Comparison of ENCODE assay signal across 1 cellular context in the genomic region with DNA sequence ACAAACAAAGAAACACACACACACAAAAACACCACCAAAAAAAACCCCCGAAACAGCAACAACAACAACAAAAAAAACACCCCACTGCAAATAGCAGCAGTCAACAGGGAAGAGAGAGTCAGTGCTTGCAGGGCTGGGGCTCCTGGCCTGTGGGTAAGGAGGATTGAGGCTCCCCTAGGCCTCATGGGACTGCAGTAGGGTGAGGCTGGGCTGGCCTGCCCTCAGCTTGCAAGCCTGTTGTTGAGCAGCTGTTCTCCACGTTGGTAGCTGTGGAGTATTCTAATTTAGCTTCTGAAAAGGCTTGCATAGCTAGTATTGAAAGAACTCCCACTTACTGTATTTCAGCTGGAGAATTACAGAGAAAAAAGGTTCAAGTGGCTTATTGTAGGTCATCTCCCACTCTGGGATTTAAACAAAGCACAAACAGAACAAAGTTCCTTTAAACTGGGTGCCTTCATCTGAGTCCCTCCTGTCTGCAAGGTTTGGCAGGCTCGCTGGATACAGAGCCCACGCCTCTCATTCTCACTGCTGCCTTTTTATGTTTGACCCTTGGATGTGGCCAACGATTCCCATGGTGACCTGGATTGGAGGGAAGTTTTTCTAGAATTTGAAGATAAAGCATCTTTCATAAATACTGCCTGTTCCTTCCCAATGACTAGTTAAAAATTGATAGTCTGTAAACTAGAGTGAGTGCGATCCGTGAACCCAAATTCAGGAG.
TF ChIP-seq lines count a peak whose summit lies in the region.

No MANE protein-coding gene starts in this region.

TF ChIP-seq in HepG2, 621 proteins besides CTCF, POLR2A, EP300 and RAD21 (continued from another document):
- TF ChIP-seq, protein P1, sequence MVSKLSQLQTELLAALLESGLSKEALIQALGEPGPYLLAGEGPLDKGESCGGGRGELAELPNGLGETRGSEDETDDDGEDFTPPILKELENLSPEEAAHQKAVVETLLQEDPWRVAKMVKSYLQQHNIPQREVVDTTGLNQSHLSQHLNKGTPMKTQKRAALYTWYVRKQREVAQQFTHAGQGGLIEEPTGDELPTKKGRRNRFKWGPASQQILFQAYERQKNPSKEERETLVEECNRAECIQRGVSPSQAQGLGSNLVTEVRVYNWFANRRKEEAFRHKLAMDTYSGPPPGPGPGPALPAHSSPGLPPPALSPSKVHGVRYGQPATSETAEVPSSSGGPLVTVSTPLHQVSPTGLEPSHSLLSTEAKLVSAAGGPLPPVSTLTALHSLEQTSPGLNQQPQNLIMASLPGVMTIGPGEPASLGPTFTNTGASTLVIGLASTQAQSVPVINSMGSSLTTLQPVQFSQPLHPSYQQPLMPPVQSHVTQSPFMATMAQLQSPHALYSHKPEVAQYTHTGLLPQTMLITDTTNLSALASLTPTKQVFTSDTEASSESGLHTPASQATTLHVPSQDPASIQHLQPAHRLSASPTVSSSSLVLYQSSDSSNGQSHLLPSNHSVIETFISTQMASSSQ (IDR thresholded peaks at IDR 0.05; ENCODE audit: low read depth), result no peak
- TF ChIP-seq, protein P1 (CRISPR knock-in tag; IDR thresholded peaks at IDR 0.05; ENCODE audit: borderline replicate concordance), result peak; percentile 38; the same call in 1 of the 2 replicates
- TF ChIP-seq HNF4A (CRISPR knock-in tag; IDR thresholded peaks at IDR 0.05) (peak; percentile 49), TBX2 (CRISPR knock-in tag; IDR thresholded peaks at IDR 0.05; ENCODE audit: borderline replicate concordance) (0 out of 2 replicates have a peak, but pooled peaks have one; percentile 31), GTF3A (CRISPR knock-in tag; conservative IDR thresholded peaks at IDR 0.05) (0 out of 2 replicates have a peak, but pooled peaks have one; percentile 27), POLR2G (IDR thresholded peaks at IDR 0.05; ENCODE audit: low read depth, low read length) (0 out of 2 replicates have a peak, but pooled peaks have one; percentile 34), ZMYM4 (CRISPR knock-in tag; IDR thresholded peaks at IDR 0.05) (0 out of 2 replicates have a peak, but pooled peaks have one; percentile 29), SOX13 (IDR thresholded peaks at IDR 0.05) (no peak), SOX13 (CRISPR knock-in tag; conservative IDR thresholded peaks at IDR 0.05 in 1 of 2, IDR thresholded peaks at IDR 0.05 in 1 of 2) (peak in 1 of 2 experiments; percentile 35; a peak in 1 of 4 replicates), TARDBP (CRISPR knock-in tag; IDR thresholded peaks at IDR 0.05) (peak; percentile 42; the same call in 1 of the 2 replicates)
- TF ChIP-seq, protein P2, sequence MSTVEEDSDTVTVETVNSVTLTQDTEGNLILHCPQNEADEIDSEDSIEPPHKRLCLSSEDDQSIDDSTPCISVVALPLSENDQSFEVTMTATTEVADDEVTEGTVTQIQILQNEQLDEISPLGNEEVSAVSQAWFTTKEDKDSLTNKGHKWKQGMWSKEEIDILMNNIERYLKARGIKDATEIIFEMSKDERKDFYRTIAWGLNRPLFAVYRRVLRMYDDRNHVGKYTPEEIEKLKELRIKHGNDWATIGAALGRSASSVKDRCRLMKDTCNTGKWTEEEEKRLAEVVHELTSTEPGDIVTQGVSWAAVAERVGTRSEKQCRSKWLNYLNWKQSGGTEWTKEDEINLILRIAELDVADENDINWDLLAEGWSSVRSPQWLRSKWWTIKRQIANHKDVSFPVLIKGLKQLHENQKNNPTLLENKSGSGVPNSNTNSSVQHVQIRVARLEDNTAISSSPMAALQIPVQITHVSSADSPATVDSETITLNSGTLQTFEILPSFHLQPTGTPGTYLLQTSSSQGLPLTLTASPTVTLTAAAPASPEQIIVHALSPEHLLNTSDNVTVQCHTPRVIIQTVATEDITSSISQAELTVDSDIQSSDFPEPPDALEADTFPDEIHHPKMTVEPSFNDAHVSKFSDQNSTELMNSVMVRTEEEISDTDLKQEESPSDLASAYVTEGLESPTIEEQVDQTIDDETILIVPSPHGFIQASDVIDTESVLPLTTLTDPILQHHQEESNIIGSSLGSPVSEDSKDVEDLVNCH (CRISPR knock-in tag; IDR thresholded peaks at IDR 0.05), result no peak
- TF ChIP-seq, protein P3, sequence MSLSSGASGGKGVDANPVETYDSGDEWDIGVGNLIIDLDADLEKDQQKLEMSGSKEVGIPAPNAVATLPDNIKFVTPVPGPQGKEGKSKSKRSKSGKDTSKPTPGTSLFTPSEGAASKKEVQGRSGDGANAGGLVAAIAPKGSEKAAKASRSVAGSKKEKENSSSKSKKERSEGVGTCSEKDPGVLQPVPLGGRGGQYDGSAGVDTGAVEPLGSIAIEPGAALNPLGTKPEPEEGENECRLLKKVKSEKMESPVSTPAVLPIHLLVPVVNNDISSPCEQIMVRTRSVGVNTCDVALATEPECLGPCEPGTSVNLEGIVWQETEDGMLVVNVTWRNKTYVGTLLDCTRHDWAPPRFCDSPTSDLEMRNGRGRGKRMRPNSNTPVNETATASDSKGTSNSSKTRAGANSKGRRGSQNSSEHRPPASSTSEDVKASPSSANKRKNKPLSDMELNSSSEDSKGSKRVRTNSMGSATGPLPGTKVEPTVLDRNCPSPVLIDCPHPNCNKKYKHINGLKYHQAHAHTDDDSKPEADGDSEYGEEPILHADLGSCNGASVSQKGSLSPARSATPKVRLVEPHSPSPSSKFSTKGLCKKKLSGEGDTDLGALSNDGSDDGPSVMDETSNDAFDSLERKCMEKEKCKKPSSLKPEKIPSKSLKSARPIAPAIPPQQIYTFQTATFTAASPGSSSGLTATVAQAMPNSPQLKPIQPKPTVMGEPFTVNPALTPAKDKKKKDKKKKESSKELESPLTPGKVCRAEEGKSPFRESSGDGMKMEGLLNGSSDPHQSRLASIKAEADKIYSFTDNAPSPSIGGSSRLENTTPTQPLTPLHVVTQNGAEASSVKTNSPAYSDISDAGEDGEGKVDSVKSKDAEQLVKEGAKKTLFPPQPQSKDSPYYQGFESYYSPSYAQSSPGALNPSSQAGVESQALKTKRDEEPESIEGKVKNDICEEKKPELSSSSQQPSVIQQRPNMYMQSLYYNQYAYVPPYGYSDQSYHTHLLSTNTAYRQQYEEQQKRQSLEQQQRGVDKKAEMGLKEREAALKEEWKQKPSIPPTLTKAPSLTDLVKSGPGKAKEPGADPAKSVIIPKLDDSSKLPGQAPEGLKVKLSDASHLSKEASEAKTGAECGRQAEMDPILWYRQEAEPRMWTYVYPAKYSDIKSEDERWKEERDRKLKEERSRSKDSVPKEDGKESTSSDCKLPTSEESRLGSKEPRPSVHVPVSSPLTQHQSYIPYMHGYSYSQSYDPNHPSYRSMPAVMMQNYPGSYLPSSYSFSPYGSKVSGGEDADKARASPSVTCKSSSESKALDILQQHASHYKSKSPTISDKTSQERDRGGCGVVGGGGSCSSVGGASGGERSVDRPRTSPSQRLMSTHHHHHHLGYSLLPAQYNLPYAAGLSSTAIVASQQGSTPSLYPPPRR (CRISPR knock-in tag; IDR thresholded peaks at IDR 0.05; ENCODE audit: borderline replicate concordance), result peak; percentile 20; the same call in 1 of the 2 replicates
- TF ChIP-seq, protein P4, sequence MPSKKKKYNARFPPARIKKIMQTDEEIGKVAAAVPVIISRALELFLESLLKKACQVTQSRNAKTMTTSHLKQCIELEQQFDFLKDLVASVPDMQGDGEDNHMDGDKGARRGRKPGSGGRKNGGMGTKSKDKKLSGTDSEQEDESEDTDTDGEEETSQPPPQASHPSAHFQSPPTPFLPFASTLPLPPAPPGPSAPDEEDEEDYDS (CRISPR knock-in tag; IDR thresholded peaks at IDR 0.05), result peak; percentile 12; the same call in 1 of the 2 replicates
- TF ChIP-seq, protein P5, sequence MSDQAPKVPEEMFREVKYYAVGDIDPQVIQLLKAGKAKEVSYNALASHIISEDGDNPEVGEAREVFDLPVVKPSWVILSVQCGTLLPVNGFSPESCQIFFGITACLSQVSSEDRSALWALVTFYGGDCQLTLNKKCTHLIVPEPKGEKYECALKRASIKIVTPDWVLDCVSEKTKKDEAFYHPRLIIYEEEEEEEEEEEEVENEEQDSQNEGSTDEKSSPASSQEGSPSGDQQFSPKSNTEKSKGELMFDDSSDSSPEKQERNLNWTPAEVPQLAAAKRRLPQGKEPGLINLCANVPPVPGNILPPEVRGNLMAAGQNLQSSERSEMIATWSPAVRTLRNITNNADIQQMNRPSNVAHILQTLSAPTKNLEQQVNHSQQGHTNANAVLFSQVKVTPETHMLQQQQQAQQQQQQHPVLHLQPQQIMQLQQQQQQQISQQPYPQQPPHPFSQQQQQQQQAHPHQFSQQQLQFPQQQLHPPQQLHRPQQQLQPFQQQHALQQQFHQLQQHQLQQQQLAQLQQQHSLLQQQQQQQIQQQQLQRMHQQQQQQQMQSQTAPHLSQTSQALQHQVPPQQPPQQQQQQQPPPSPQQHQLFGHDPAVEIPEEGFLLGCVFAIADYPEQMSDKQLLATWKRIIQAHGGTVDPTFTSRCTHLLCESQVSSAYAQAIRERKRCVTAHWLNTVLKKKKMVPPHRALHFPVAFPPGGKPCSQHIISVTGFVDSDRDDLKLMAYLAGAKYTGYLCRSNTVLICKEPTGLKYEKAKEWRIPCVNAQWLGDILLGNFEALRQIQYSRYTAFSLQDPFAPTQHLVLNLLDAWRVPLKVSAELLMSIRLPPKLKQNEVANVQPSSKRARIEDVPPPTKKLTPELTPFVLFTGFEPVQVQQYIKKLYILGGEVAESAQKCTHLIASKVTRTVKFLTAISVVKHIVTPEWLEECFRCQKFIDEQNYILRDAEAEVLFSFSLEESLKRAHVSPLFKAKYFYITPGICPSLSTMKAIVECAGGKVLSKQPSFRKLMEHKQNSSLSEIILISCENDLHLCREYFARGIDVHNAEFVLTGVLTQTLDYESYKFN (CRISPR knock-in tag; conservative IDR thresholded peaks at IDR 0.05), result peak; percentile 82
- TF ChIP-seq, protein P6, sequence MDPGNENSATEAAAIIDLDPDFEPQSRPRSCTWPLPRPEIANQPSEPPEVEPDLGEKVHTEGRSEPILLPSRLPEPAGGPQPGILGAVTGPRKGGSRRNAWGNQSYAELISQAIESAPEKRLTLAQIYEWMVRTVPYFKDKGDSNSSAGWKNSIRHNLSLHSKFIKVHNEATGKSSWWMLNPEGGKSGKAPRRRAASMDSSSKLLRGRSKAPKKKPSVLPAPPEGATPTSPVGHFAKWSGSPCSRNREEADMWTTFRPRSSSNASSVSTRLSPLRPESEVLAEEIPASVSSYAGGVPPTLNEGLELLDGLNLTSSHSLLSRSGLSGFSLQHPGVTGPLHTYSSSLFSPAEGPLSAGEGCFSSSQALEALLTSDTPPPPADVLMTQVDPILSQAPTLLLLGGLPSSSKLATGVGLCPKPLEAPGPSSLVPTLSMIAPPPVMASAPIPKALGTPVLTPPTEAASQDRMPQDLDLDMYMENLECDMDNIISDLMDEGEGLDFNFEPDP (CRISPR knock-in tag; conservative IDR thresholded peaks at IDR 0.05), result no peak
